Comparison of ENCODE assay signal across 13 cellular contexts in genomic region chr11:63901660-63902059, GRCh38. TPM values are rescaled to one million over a fixed set of nuclear protein-coding genes. Genes with fewer than 3 reads are reported as not detected.
DNase-seq lines count a peak whose midpoint lies in the region; ATAC-seq, FAIRE-seq and TF ChIP-seq lines count a peak whose summit lies in the region.
"Had no signal": no experiment of that assay in that cellular context is flagged by ENCODE, and none has a peak within 500 bp of the region (broad histone marks: within the 10 kb centered on the region; RNA-seq: fewer than 3 reads in every experiment).

No MANE protein-coding gene starts in this region.

- no peak for ATAC-seq in GM18517 (IDR thresholded peaks at IDR 0.05; ENCODE audit: unreplicated experiment)
- ATAC-seq: Right ventricle myocardium inferior had no signal

- H3K79me2 ChIP-seq in MM.1S (ENCODE audit: low read length) (no peaks in the 10 kb centered on the region), mammary epithelial cell (ENCODE audit: insufficient read depth, low read length) (peaks cover 8% of the 10 kb centered on the region), neural progenitor cell (ENCODE audit: low read depth) (no peaks in the 10 kb centered on the region)

- H3K4me3 ChIP-seq in MM.1S (ENCODE audit: low read length) (no peak overlapping the region), mammary epithelial cell (replicated peaks in 1 of 3; ENCODE audit: insufficient read depth in 1 of 3, low read depth in 2 of 3, low read length in 3 of 3) (no peak overlapping the region), neural progenitor cell (no peak overlapping the region)
- H3K4me3 ChIP-seq: thyroid gland had no signal

- H3F3A ChIP-seq in MM.1S (ENCODE audit: insufficient read depth, low read length) (no peaks in the 10 kb centered on the region), neural progenitor cell (ENCODE audit: low read depth) (no peaks in the 10 kb centered on the region)

- CTCF ChIA-PET in mammary epithelial cell (lab: Charles Lee; ENCODE audit: low non-redundant PET): no interaction called here

- in situ Hi-C loops in mammary epithelial cell (cut with MboI; ENCODE audit: low sequenced_read_pairs in 2 of 2): no loop called here

- 92% methylated on average over 3 of the region's 3 CpGs for WGBS in mammary epithelial cell (ENCODE audit: low coverage, missing lambda C conversion rate)

- peak; percentile 28 for TF ChIP-seq CTCF in MM.1S (IDR thresholded peaks at IDR 0.05; ENCODE audit: low read length)
- TF ChIP-seq CTCF in mammary epithelial cell (conservative IDR thresholded peaks at IDR 0.05 in 1 of 2, IDR thresholded peaks at IDR 0.05 in 1 of 2; ENCODE audit: extremely low read depth in 1 of 2, insufficient read depth in 1 of 2, low read depth in 1 of 2, low read length in 2 of 2): peak; percentile 15 to 46
- TF ChIP-seq CTCF in neural progenitor cell (IDR thresholded peaks at IDR 0.05): peak; percentile 46

- H3K27ac Mint-ChIP-seq in neural progenitor cell: peak overlapping the region; percentile 47

- no peaks in the 10 kb centered on the region for H3K4me1 ChIP-seq in MM.1S (ENCODE audit: low read length)
- no peaks in the 10 kb centered on the region for H3K4me1 ChIP-seq in mammary epithelial cell (ENCODE audit: insufficient read depth, low read length)
- H3K4me1 ChIP-seq in neural progenitor cell: no peaks in the 10 kb centered on the region

- H3K36me3 Mint-ChIP-seq in neural progenitor cell: peaks cover 32% of the 10 kb centered on the region

- H3K9me2 ChIP-seq in MM.1S (replicated peaks; ENCODE audit: insufficient read depth, low read length): no peaks in the 10 kb centered on the region

- H4K20me1 ChIP-seq in MM.1S (ENCODE audit: insufficient read depth, low read length) (no peaks in the 10 kb centered on the region), mammary epithelial cell (ENCODE audit: insufficient read depth, low read length) (no peaks in the 10 kb centered on the region), neural progenitor cell (ENCODE audit: low read depth) (peaks cover 2% of the 10 kb centered on the region)

- H3K27me3 Mint-ChIP-seq in neural progenitor cell (ENCODE audit: insufficient read depth, low read depth): peaks cover 2% of the 10 kb centered on the region

- H3K9me3 Mint-ChIP-seq in neural progenitor cell: no peaks in the 10 kb centered on the region

- BruUV-seq in mammary epithelial cell (replicated peaks; lab: Mats Ljungman, UMichigan): no TSS peak

- H3K9ac ChIP-seq in MM.1S (ENCODE audit: low read length): no peak overlapping the region
- no peak overlapping the region for H3K9ac ChIP-seq in mammary epithelial cell (ENCODE audit: insufficient read depth, low read length)
- H3K9ac ChIP-seq in neural progenitor cell: no peak overlapping the region

- peaks cover 7% of the 10 kb centered on the region; the same call in 1 of the 2 replicates for H3K36me3 ChIP-seq in MM.1S (replicated peaks; ENCODE audit: insufficient read depth, low read length)
- H3K36me3 ChIP-seq in mammary epithelial cell (ENCODE audit: insufficient read depth, low read length): peaks cover 44% of the 10 kb centered on the region
- H3K36me3 ChIP-seq in neural progenitor cell: no peaks in the 10 kb centered on the region

- H3K27ac ChIP-seq in MM.1S (ENCODE audit: low read length): no peak overlapping the region
- H3K27ac ChIP-seq in mammary epithelial cell (ENCODE audit: insufficient read depth, low read depth, low read length): no peak overlapping the region
- no peak overlapping the region for H3K27ac ChIP-seq in neural progenitor cell
- H3K27ac ChIP-seq: thyroid gland had no signal

- H2AFZ ChIP-seq in MM.1S (ENCODE audit: low read length) (no peak overlapping the region), mammary epithelial cell (ENCODE audit: low read depth, low read length) (no peak overlapping the region), neural progenitor cell (replicated peaks) (no peak overlapping the region)

- FAIRE-seq in HTR-8/SVneo (lab: Jason Lieb, UNC): no peak

- H3K4me1 Mint-ChIP-seq in neural progenitor cell: peaks cover 7% of the 10 kb centered on the region

- dilution Hi-C loops in mammary epithelial cell (cut with HindIII; ENCODE audit: low sequenced_read_pairs): loop anchor here (5.0 kb wide), 2 partner anchors 51 to 84 kb away; no protein-coding TSS in a partner anchor

- DNase-seq in DMS53 (lab: John Stamatoyannopoulos, UW) (peak; percentile 43), DMS53 treated with DMSO at 0.1 percent for 48 hours (lab: John Stamatoyannopoulos, UW; ENCODE audit: unreplicated experiment) (no peak), MM.1S (no peak), mammary epithelial cell (no peak), neural progenitor cell (ENCODE audit: low spot score) (no peak), HTR-8/SVneo (ENCODE audit: insufficient read length, low spot score) (no peak), NCI-H2227 treated with DMSO at 0.1 percent for 48 hours (lab: John Stamatoyannopoulos, UW) (no peak)
- DNase-seq: activated CD8-positive, alpha-beta memory T cell treated with anti-CD3 and anti-CD28 coated beads for 24 hours; NCI-H1105; stimulated activated CD4-positive, alpha-beta T cell treated with anti-CD3 and anti-CD28 coated beads, Interleukin-4, amount 100 ng/mL, for 4 hours; thyroid gland had no signal

- no peaks in the 10 kb centered on the region for H3K9me3 ChIP-seq in MM.1S (replicated peaks; ENCODE audit: insufficient read depth, low read length)
- H3K9me3 ChIP-seq in mammary epithelial cell (replicated peaks; ENCODE audit: insufficient read depth, low read length): no peaks in the 10 kb centered on the region
- H3K9me3 ChIP-seq in neural progenitor cell (ENCODE audit: low read depth): no peaks in the 10 kb centered on the region
- H3K9me3 ChIP-seq: thyroid gland had no signal

- intact Hi-C loops in mammary epithelial cell (cut with micrococcal nuclease): loop anchor here (2.0 kb wide), 1 partner anchor 65 kb away; no protein-coding TSS in a partner anchor

- H3K4me2 ChIP-seq in MM.1S (ENCODE audit: low read depth, low read length) (no peak overlapping the region), mammary epithelial cell (ENCODE audit: insufficient read depth, low read depth, low read length) (no peak overlapping the region), neural progenitor cell (no peak overlapping the region)

- H3K4me3 Mint-ChIP-seq in neural progenitor cell: no peak overlapping the region

- H3K27me3 ChIP-seq in MM.1S (replicated peaks; ENCODE audit: insufficient read depth, low read length) (no peaks in the 10 kb centered on the region), mammary epithelial cell (ENCODE audit: insufficient read depth, low read length) (no peaks in the 10 kb centered on the region), neural progenitor cell (no peaks in the 10 kb centered on the region)
- H3K27me3 ChIP-seq: thyroid gland had no signal

RNA-seq across cellular contexts. Expression of gene RCOR2, which starts 15.3 kb away (rescaled TPM):
- under 1 TPM; 0.14 to 0.17 TPM for total RNA-seq in mammary epithelial cell
- polyA plus RNA-seq in mammary epithelial cell: 0.08 TPM
- not detected for polyA minus RNA-seq in mammary epithelial cell
- 70.6 and 139 TPM in 2 replicates for total RNA-seq in neural progenitor cell (ENCODE audit: low replicate concordance)

RNA-seq across cellular contexts. Expression of gene NAA40, which starts 37.1 kb away (rescaled TPM):
- total RNA-seq in mammary epithelial cell (10 to 100 TPM; 16.3 to 20.2 TPM), neural progenitor cell (ENCODE audit: low replicate concordance) (38.7 and 40.4 TPM in 2 replicates)
- 18.0 TPM for polyA plus RNA-seq in mammary epithelial cell
- 19.3 TPM for polyA minus RNA-seq in mammary epithelial cell

Comparison
In these comparisons a context has a peak if more than half of its experiments do, and no peak if none do; other contexts are left out.
1. RNA of gene RCOR2, which starts 15.3 kb away (total RNA-seq): 70.6 to 139 TPM in neural progenitor cell; 0.14 to 0.17 TPM in mammary epithelial cell; every median in the first group is over 10 times any median in the second.
2. Peak in every context shown above with its lines, with median percentiles within 50 percentile points of each other: CTCF ChIP-seq.